7 cellular contexts compared by ENCODE assay signal in genomic region chr12:50167026-50167742, GRCh38. TPM values are rescaled to one million over a fixed set of nuclear protein-coding genes. Genes with fewer than 3 reads are reported as not detected.
A peak's percentile ranks its signal among the peaks of the same experiment; 100 is the strongest.
DNase-seq lines count a peak whose midpoint lies in the region; ATAC-seq, FAIRE-seq and TF ChIP-seq lines count a peak whose summit lies in the region.

A gene with protein sequence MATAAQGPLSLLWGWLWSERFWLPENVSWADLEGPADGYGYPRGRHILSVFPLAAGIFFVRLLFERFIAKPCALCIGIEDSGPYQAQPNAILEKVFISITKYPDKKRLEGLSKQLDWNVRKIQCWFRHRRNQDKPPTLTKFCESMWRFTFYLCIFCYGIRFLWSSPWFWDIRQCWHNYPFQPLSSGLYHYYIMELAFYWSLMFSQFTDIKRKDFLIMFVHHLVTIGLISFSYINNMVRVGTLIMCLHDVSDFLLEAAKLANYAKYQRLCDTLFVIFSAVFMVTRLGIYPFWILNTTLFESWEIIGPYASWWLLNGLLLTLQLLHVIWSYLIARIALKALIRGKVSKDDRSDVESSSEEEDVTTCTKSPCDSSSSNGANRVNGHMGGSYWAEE (minus strand): TSS chr12:50167369. CDS start chr12:50167297, 72 bp downstream.

- peak; percentile 97 for ATAC-seq in HG02981 (IDR thresholded peaks at IDR 0.05; ENCODE audit: unreplicated experiment)

- peak; percentile 96 for DNase-seq in GM18507 (ENCODE audit: extremely low spot score, insufficient read length, low read depth)
- peak; percentile 94 for DNase-seq in NCI-H2029 treated with DMSO at 0.1 percent for 48 hours (lab: John Stamatoyannopoulos, UW)
- DNase-seq in T-helper 9 cell: peak; percentile 91
- DNase-seq in astrocyte of the cerebellum (ENCODE audit: low read depth): peak; percentile 96
- DNase-seq in hepatic stellate cell (ENCODE audit: low spot score): peak; percentile 98
- peak; percentile 94 for DNase-seq in renal cortical epithelial cell (ENCODE audit: low read depth)

- in situ Hi-C loops in astrocyte of the cerebellum (cut with HindIII; ENCODE audit: low sequenced_read_pairs): no loop called here

- no peak for TF ChIP-seq CTCF in astrocyte of the cerebellum (IDR thresholded peaks at IDR 0.05; ENCODE audit: low read depth, low read length, missing control alignments)

- peak; percentile 89 for FAIRE-seq in GM18507 (lab: Jason Lieb, UNC)

- H3K4me3 ChIP-seq in astrocyte of the cerebellum (ENCODE audit: low read depth, low read length): peak within 1 kb of the TSS; percentile 89

RNA-seq across cellular contexts. Expression of the gene that starts here (rescaled TPM):
- total RNA-seq in renal cortical epithelial cell: 55.8 and 63.7 TPM in 2 replicates

Comparison
In these comparisons a context has a peak if more than half of its experiments do, and no peak if none do; other contexts are left out.
1. Peak in every context shown above with its lines: DNase-seq, ATAC-seq and H3K4me3 ChIP-seq.